Comparison of ENCODE assay signal across 30 cellular contexts in the genomic region with DNA sequence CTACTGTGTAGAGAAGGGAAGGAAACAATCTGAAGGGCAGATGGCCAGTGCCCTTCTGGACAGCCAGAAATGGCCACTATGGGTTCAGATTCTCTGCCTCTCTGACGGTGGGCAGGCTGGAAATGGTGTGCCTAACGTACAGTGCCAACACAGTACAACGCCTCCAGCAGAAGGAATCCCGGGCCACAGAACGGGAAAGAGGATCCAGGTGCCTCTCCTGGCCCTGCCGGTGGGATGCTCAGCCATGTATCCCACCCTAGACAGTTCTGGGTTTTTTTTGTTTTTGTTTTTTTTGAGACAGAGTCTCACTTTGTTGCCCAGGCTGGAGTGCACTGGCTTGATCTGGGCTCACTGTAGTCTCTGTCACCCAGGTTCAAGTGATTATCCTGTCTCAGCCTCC.
"Had no signal": no experiment of that assay in that cellular context is flagged by ENCODE, and none has a peak within 500 bp of the region (broad histone marks: within the 10 kb centered on the region; RNA-seq: fewer than 3 reads in every experiment).

No MANE protein-coding gene starts in this region.

- DNase-seq: activated CD4-positive, alpha-beta T cell treated with anti-CD3 and anti-CD28 coated beads for 1 hour; activated CD4-positive, alpha-beta T cell treated with anti-CD3 and anti-CD28 coated beads for 4 hours; activated CD4-positive, alpha-beta T cell treated with anti-CD3 and anti-CD28 coated beads, Interleukin-2, amount 10 ng/mL, durations not matched to agents 7 days and 5 days; activated CD4-positive, alpha-beta T cell treated with anti-CD3 and anti-CD28 coated beads, Interleukin-2, amount 50 U/mL, for 48 hours; activated CD8-positive, alpha-beta memory T cell treated with anti-CD3 and anti-CD28 coated beads, Interleukin-2, amount 50 U/mL, for 48 hours; activated gamma-delta T cell; activated naive CD4-positive, alpha-beta T cell; activated naive CD4-positive, alpha-beta T cell treated with anti-CD3 and anti-CD28 coated beads, Interleukin-2, amount 10 ng/mL, durations not matched to agents 7 days and 5 days; activated T-cell treated with anti-CD3 and anti-CD28 coated beads for 4 hours; activated T-cell treated with anti-CD3 and anti-CD28 coated beads, Interleukin-2, amount 50 U/mL, for 24 hours; activated T-cell treated with anti-CD3 and anti-CD28 coated beads, Interleukin-2, amount 50 U/mL, for 72 hours; adrenal gland; amygdala; body of pancreas; caudate nucleus; cortex of kidney; dermis blood vessel endothelial cell; effector CD4-positive, alpha-beta T cell; effector memory CD8-positive, alpha-beta T cell; erythroblast; foreskin keratinocyte; gastrocnemius medialis; T-helper 1 cell; T-helper 17 cell; T1000 had no signal

- H3K27me3 ChIP-seq: adrenal gland, body of pancreas, esophagus muscularis mucosa, foreskin keratinocyte, gastrocnemius medialis had no signal

- H3K27ac Mint-ChIP-seq: activated CD4-positive, alpha-beta T cell treated with anti-CD3 and anti-CD28 coated beads, Interleukin-2, amount 10 ng/mL, durations not matched to agents 7 days and 5 days; activated naive CD4-positive, alpha-beta T cell treated with anti-CD3 and anti-CD28 coated beads, Interleukin-2, amount 10 ng/mL, durations not matched to agents 7 days and 5 days; activated T-cell treated with anti-CD3 and anti-CD28 coated beads, Interleukin-2, amount 50 U/mL, for 72 hours; T-helper 17 cell; T-helper 2 cell treated with Interferon-gamma antibody and Interleukin-4, amounts not matched to agents 5 μg/mL and 100 μg/mL, for 36 hours; WTC11 had no signal

- H3K4me3 ChIP-seq: adrenal gland, body of pancreas, esophagus muscularis mucosa, gastrocnemius medialis had no signal

- H3K9me3 ChIP-seq: adrenal gland, body of pancreas, esophagus muscularis mucosa, gastrocnemius medialis had no signal

- H3K4me3 Mint-ChIP-seq: activated CD4-positive, alpha-beta T cell treated with anti-CD3 and anti-CD28 coated beads, Interleukin-2, amount 10 ng/mL, durations not matched to agents 7 days and 5 days; activated naive CD4-positive, alpha-beta T cell treated with anti-CD3 and anti-CD28 coated beads, Interleukin-2, amount 10 ng/mL, durations not matched to agents 7 days and 5 days; activated T-cell treated with anti-CD3 and anti-CD28 coated beads, Interleukin-2, amount 50 U/mL, for 24 hours; activated T-cell treated with anti-CD3 and anti-CD28 coated beads, Interleukin-2, amount 50 U/mL, for 72 hours; effector memory CD8-positive, alpha-beta T cell; T-helper 17 cell; T-helper 2 cell treated with Interferon-gamma antibody and Interleukin-4, amounts not matched to agents 5 μg/mL and 100 μg/mL, for 36 hours; WTC11 had no signal

- H3K9me3 Mint-ChIP-seq: activated CD4-positive, alpha-beta T cell treated with anti-CD3 and anti-CD28 coated beads, Interleukin-2, amount 10 ng/mL, durations not matched to agents 7 days and 5 days; activated naive CD4-positive, alpha-beta T cell treated with anti-CD3 and anti-CD28 coated beads, Interleukin-2, amount 10 ng/mL, durations not matched to agents 7 days and 5 days; activated naive CD4-positive, alpha-beta T cell treated with anti-CD3 and anti-CD28 coated beads, Interleukin-2, amount 50 U/mL, for 72 hours; activated T-cell treated with anti-CD3 and anti-CD28 coated beads, Interleukin-2, amount 50 U/mL, for 24 hours; effector memory CD8-positive, alpha-beta T cell; T-helper 2 cell treated with Interferon-gamma antibody and Interleukin-4, amounts not matched to agents 5 μg/mL and 100 μg/mL, for 36 hours had no signal

- ATAC-seq: activated naive CD4-positive, alpha-beta T cell treated with anti-CD3 and anti-CD28 coated beads, Interleukin-2, amount 50 U/mL, for 72 hours; activated T-cell treated with anti-CD3 and anti-CD28 coated beads, Interleukin-2, amount 50 U/mL, for 72 hours; body of pancreas; effector memory CD8-positive, alpha-beta T cell; foreskin keratinocyte; gastrocnemius medialis; T-helper 17 cell; WTC11 had no signal

- H3K4me1 Mint-ChIP-seq: activated naive CD4-positive, alpha-beta T cell treated with anti-CD3 and anti-CD28 coated beads, Interleukin-2, amount 10 ng/mL, durations not matched to agents 7 days and 5 days had no signal

- H3K27me3 Mint-ChIP-seq: activated CD4-positive, alpha-beta T cell treated with anti-CD3 and anti-CD28 coated beads, Interleukin-2, amount 10 ng/mL, durations not matched to agents 7 days and 5 days; activated naive CD4-positive, alpha-beta T cell treated with anti-CD3 and anti-CD28 coated beads, Interleukin-2, amount 10 ng/mL, durations not matched to agents 7 days and 5 days; activated T-cell treated with anti-CD3 and anti-CD28 coated beads, Interleukin-2, amount 50 U/mL, for 24 hours; effector memory CD8-positive, alpha-beta T cell; T-helper 17 cell had no signal

- H3K27ac ChIP-seq: adrenal gland, body of pancreas, esophagus muscularis mucosa, foreskin keratinocyte, gastrocnemius medialis, VCaP had no signal

- H3K4me1 ChIP-seq: adrenal gland, body of pancreas, esophagus muscularis mucosa, foreskin keratinocyte, gastrocnemius medialis had no signal
